In the genomic region with DNA sequence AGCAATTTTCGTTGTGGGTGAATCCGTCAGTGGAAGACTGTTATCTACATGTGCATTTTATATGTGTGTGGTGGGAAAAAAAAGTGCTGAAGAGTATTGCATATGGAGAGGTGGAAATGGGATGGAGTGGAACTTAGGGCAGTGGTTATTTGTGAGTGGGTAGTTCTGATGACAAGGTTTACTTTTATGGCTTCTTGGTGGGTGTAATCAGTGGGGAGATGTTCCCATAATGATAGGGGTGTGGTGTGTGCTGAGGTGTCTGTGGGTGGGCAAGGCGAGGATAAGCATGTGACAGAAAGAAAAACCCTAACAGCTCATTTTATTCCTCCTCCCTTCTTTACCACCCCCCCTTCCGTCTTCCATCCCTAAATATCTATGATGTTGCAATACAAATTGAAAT, we compare ENCODE assay signal across 35 cellular contexts.
"Had no signal": no experiment of that assay in that cellular context is flagged by ENCODE, and none has a peak within 500 bp of the region (broad histone marks: within the 10 kb centered on the region; RNA-seq: fewer than 3 reads in every experiment).

No MANE protein-coding gene starts in this region.

- H3K9me3 Mint-ChIP-seq: activated B cell treated with CpG ODN at 0.5 μM for 24 hours; activated CD4-positive, alpha-beta T cell treated with anti-CD3 and anti-CD28 coated beads, Interleukin-2, amount 10 ng/mL, durations not matched to agents 24 days and 14 days; activated naive CD4-positive, alpha-beta T cell treated with anti-CD3 and anti-CD28 coated beads for 36 hours; activated T-cell treated with anti-CD3 and anti-CD28 coated beads, Interleukin-2, amount 50 U/mL, for 4 hours; activated T-helper 1 cell treated with anti-CD3 and anti-CD28 coated beads, Interleukin-12 subunit alpha, Interleukin-12 subunit beta, Interleukin-2, Interleukin-4 antibody, amounts not matched to agents 30 ng/mL and 10 ng/mL and 1 ng/mL, durations not matched to agents 14 hours and 24 hours and 36 hours; T-helper 1 cell treated with Interleukin-12 subunit alpha and Interleukin-12 subunit beta and Interleukin-4 antibody, amounts not matched to agents 30 μg/mL and 1 μg/mL, for 36 hours had no signal

- H3K4me1 ChIP-seq: adrenal gland, body of pancreas had no signal

- H3K4me3 Mint-ChIP-seq: activated B cell treated with CpG ODN at 0.5 μM for 24 hours; activated CD4-positive, alpha-beta memory T cell treated with anti-CD3 and anti-CD28 coated beads for 36 hours; activated CD4-positive, alpha-beta T cell treated with anti-CD3 and anti-CD28 coated beads, Interleukin-2, amount 10 ng/mL, durations not matched to agents 24 days and 14 days; activated CD8-positive, alpha-beta T cell treated with anti-CD3 and anti-CD28 coated beads for 36 hours; activated naive CD4-positive, alpha-beta T cell treated with anti-CD3 and anti-CD28 coated beads for 36 hours; activated naive CD8-positive, alpha-beta T cell treated with anti-CD3 and anti-CD28 coated beads for 36 hours; activated T-cell treated with anti-CD3 and anti-CD28 coated beads, Interleukin-2, amount 50 U/mL, for 4 hours; activated T-cell treated with anti-CD3 and anti-CD28 coated beads, Interleukin-2, amount 50 U/mL, for 72 hours; activated T-helper 1 cell treated with anti-CD3 and anti-CD28 coated beads, Interleukin-12 subunit alpha, Interleukin-12 subunit beta, Interleukin-2, Interleukin-4 antibody, amounts not matched to agents 30 ng/mL and 10 ng/mL and 1 ng/mL, durations not matched to agents 14 hours and 24 hours and 36 hours; activated T-helper 17 cell treated with anti-CD3 and anti-CD28 coated beads, Interleukin-2, amount 50 U/mL, for 72 hours; T-helper 1 cell treated with Interleukin-12 subunit alpha and Interleukin-12 subunit beta and Interleukin-4 antibody, amounts not matched to agents 30 μg/mL and 1 μg/mL, for 36 hours; T-helper 2 cell treated with Interferon-gamma antibody and Interleukin-4, amounts not matched to agents 5 μg/mL and 100 μg/mL, for 36 hours had no signal

- H3K27ac Mint-ChIP-seq: activated B cell treated with CpG ODN at 0.5 μM for 24 hours; activated CD4-positive, alpha-beta memory T cell treated with anti-CD3 and anti-CD28 coated beads for 36 hours; activated CD4-positive, alpha-beta T cell treated with anti-CD3 and anti-CD28 coated beads, Interleukin-2, amount 10 ng/mL, durations not matched to agents 24 days and 14 days; activated CD8-positive, alpha-beta T cell treated with anti-CD3 and anti-CD28 coated beads for 36 hours; activated naive CD4-positive, alpha-beta T cell treated with anti-CD3 and anti-CD28 coated beads for 36 hours; activated naive CD4-positive, alpha-beta T cell treated with anti-CD3 and anti-CD28 coated beads, Interleukin-2, amount 50 U/mL, for 72 hours; activated naive CD8-positive, alpha-beta T cell treated with anti-CD3 and anti-CD28 coated beads for 36 hours; activated T-cell treated with anti-CD3 and anti-CD28 coated beads, Interleukin-2, amount 50 U/mL, for 72 hours; activated T-helper 1 cell treated with anti-CD3 and anti-CD28 coated beads, Interleukin-12 subunit alpha, Interleukin-12 subunit beta, Interleukin-2, Interleukin-4 antibody, amounts not matched to agents 30 ng/mL and 10 ng/mL and 1 ng/mL, durations not matched to agents 14 hours and 24 hours and 36 hours; activated T-helper 17 cell treated with anti-CD3 and anti-CD28 coated beads, Interleukin-2, amount 50 U/mL, for 72 hours; T-helper 1 cell treated with Interleukin-12 subunit alpha and Interleukin-12 subunit beta and Interleukin-4 antibody, amounts not matched to agents 30 μg/mL and 1 μg/mL, for 36 hours; T-helper 2 cell treated with Interferon-gamma antibody and Interleukin-4, amounts not matched to agents 5 μg/mL and 100 μg/mL, for 36 hours had no signal

- H3K4me3 ChIP-seq: adrenal gland, body of pancreas had no signal

- H3K27me3 ChIP-seq: adrenal gland, body of pancreas had no signal

- DNase-seq: activated B cell treated with CpG ODN at 0.5 μM for 24 hours; activated CD4-positive, alpha-beta memory T cell treated with anti-CD3 and anti-CD28 coated beads for 36 hours; activated CD4-positive, alpha-beta T cell treated with anti-CD3 and anti-CD28 coated beads for 4 hours; activated CD4-positive, alpha-beta T cell treated with anti-CD3 and anti-CD28 coated beads, Interleukin-2, amount 10 ng/mL, durations not matched to agents 24 days and 14 days; activated CD4-positive, alpha-beta T cell treated with anti-CD3 and anti-CD28 coated beads, Interleukin-2, amount 50 U/mL, for 1 hour; activated CD4-positive, alpha-beta T cell treated with anti-CD3 and anti-CD28 coated beads, Interleukin-2, amount 50 U/mL, for 4 hours; activated CD4-positive, CD25-positive, alpha-beta regulatory T cell treated with anti-CD3 and anti-CD28 coated beads, Interleukin-2, amount 50 U/mL, for 72 hours; activated CD8-positive, alpha-beta memory T cell treated with anti-CD3 and anti-CD28 coated beads, Interleukin-2, amount 50 U/mL, for 4 hours; activated CD8-positive, alpha-beta T cell treated with anti-CD3 and anti-CD28 coated beads for 36 hours; activated effector memory CD4-positive, alpha-beta T cell treated with anti-CD3 and anti-CD28 coated beads, Interleukin-2, amount 50 U/mL, for 16 hours; activated gamma-delta T cell treated with Interleukin-2 at 50 U/mL for 16 hours; activated naive CD4-positive, alpha-beta T cell; activated naive CD4-positive, alpha-beta T cell treated with anti-CD3 and anti-CD28 coated beads for 36 hours; activated naive CD4-positive, alpha-beta T cell treated with anti-CD3 and anti-CD28 coated beads, Interleukin-2, amount 50 U/mL, for 16 hours; activated naive CD8-positive, alpha-beta T cell treated with anti-CD3 and anti-CD28 coated beads for 36 hours; activated T-cell treated with anti-CD3 and anti-CD28 coated beads for 4 hours; activated T-cell treated with anti-CD3 and anti-CD28 coated beads, Interleukin-2, amount 50 U/mL, for 1 hour; activated T-cell treated with anti-CD3 and anti-CD28 coated beads, Interleukin-2, amount 50 U/mL, for 4 hours; activated T-cell treated with anti-CD3 and anti-CD28 coated beads, Interleukin-2, amount 50 U/mL, for 72 hours; adrenal gland; amniotic stem cell; aorta; body of pancreas; central memory CD4-positive, alpha-beta T cell; T-helper 1 cell; T-helper 2 cell; T-helper 9 cell had no signal

- H3K4me1 Mint-ChIP-seq: activated B cell treated with CpG ODN at 0.5 μM for 24 hours; activated CD4-positive, alpha-beta T cell treated with anti-CD3 and anti-CD28 coated beads, Interleukin-2, amount 10 ng/mL, durations not matched to agents 24 days and 14 days; activated naive CD8-positive, alpha-beta T cell treated with anti-CD3 and anti-CD28 coated beads for 36 hours; activated T-helper 17 cell treated with anti-CD3 and anti-CD28 coated beads, Interleukin-2, amount 50 U/mL, for 72 hours had no signal

- H3K36me3 ChIP-seq: adrenal gland had no signal

- H3K27me3 Mint-ChIP-seq: activated B cell treated with CpG ODN at 0.5 μM for 24 hours; activated CD4-positive, alpha-beta memory T cell treated with anti-CD3 and anti-CD28 coated beads for 36 hours; activated CD4-positive, alpha-beta T cell treated with anti-CD3 and anti-CD28 coated beads, Interleukin-2, amount 10 ng/mL, durations not matched to agents 24 days and 14 days; activated CD8-positive, alpha-beta T cell treated with anti-CD3 and anti-CD28 coated beads for 36 hours; activated naive CD8-positive, alpha-beta T cell treated with anti-CD3 and anti-CD28 coated beads for 36 hours; activated T-helper 17 cell treated with anti-CD3 and anti-CD28 coated beads, Interleukin-2, amount 50 U/mL, for 72 hours had no signal

- FAIRE-seq: astrocyte, TTC549 had no signal

- H3K27ac ChIP-seq: adrenal gland, body of pancreas, VCaP had no signal

- H3K36me3 Mint-ChIP-seq: activated CD4-positive, alpha-beta memory T cell treated with anti-CD3 and anti-CD28 coated beads for 36 hours; activated naive CD4-positive, alpha-beta T cell treated with anti-CD3 and anti-CD28 coated beads, Interleukin-2, amount 50 U/mL, for 72 hours; activated naive CD8-positive, alpha-beta T cell treated with anti-CD3 and anti-CD28 coated beads for 36 hours had no signal

- H3K9me3 ChIP-seq: adrenal gland, body of pancreas had no signal

- ATAC-seq: activated CD8-positive, alpha-beta T cell treated with anti-CD3 and anti-CD28 coated beads for 36 hours; activated naive CD4-positive, alpha-beta T cell treated with anti-CD3 and anti-CD28 coated beads, Interleukin-2, amount 50 U/mL, for 72 hours; activated T-cell treated with anti-CD3 and anti-CD28 coated beads, Interleukin-2, amount 50 U/mL, for 4 hours; activated T-cell treated with anti-CD3 and anti-CD28 coated beads, Interleukin-2, amount 50 U/mL, for 72 hours; activated T-helper 17 cell treated with anti-CD3 and anti-CD28 coated beads, Interleukin-2, amount 50 U/mL, for 72 hours; body of pancreas had no signal
